5 cellular contexts compared by ENCODE assay signal in genomic region chr22:21060363-21060762, GRCh38. TPM values are rescaled to one million over a fixed set of nuclear protein-coding genes. Genes with fewer than 3 reads are reported as not detected.
"Had no signal": no experiment of that assay in that cellular context is flagged by ENCODE, and none has a peak within 500 bp of the region (broad histone marks: within the 10 kb centered on the region; RNA-seq: fewer than 3 reads in every experiment).

No MANE protein-coding gene starts in this region.

RNA-seq across cellular contexts. Expression of gene LRRC74B, which starts 14.6 kb away (rescaled TPM):
- total RNA-seq: GM23338, H1, H9, HT-29, IMR-90 had no signal
- polyA plus RNA-seq: GM23338, H1, IMR-90 had no signal

RNA-seq across cellular contexts. Expression of gene SLC7A4, which starts 28.0 kb away (rescaled TPM):
- total RNA-seq: H1, HT-29, IMR-90 had no signal

RNA-seq across cellular contexts. Expression of gene P2RX6, which starts 45.4 kb away (rescaled TPM):
- total RNA-seq: GM23338, H1, H9 had no signal
- polyA plus RNA-seq: GM23338 had no signal
